ENCODE assay signal across 8 cellular contexts in the genomic region with DNA sequence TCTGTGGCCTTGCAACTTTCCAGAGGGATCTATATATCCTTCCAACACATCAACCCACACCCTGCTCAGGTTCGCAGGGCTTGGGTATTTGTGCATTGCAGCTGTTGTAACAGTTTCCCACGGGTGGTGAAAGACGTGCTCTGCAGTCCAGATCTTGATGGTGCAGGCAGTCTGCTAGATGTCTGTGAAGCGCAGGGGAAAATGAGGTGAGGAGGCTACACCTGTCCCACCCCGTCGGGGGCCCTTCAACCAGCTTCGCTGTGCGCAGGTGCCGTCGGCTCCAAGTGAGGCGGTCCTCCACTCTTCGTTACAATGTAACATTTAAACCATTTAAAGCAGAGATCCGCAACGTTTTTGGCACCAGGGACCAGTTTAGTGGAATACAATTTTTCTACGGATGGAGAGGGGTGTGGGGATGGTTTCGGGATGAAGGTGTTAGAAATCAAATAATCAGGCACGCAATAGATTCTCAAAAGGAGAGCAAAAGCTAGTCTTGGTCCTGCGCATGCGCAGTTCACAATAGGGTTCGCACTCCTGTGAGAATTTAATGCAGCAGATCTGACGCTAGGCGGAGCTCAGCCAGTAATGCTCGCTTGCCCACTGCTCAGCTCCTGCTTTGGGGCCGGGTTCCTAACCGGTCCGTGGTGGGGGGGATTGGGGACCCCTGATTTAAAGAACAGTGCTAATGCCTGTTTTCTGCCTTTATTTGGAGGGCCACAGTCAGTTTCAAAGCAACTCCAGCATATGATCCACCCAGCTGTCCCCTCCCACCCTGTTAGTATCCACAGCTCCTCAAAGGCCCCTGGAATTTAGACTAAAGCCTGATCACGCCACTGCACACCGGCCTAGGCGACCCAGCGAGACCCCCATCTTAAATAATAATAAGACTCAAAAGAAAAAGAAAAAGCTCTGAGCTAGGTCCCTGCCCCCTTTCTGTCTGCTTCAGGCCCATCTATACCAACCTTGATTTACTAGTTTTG.
DNase-seq lines count a peak whose midpoint lies in the region; FAIRE-seq lines count a peak whose summit lies in the region.

No MANE protein-coding gene starts in this region.

- H3K36me3 ChIP-seq in neuron (ENCODE audit: insufficient read depth, low read length), result no peaks in the 10 kb centered on the region
- no peaks in the 10 kb centered on the region for H3K36me3 ChIP-seq in stomach smooth muscle (ENCODE audit: control insufficient read depth in 2 of 2, insufficient read depth in 2 of 2, low read length in 2 of 2)

- H3K27ac ChIP-seq in stomach smooth muscle (ENCODE audit: low read length), result no peak overlapping the region

- H3K9me3 ChIP-seq in neuron (ENCODE audit: low read length) (no peaks in the 10 kb centered on the region), stomach smooth muscle (ENCODE audit: control insufficient read depth in 2 of 2, low read length in 2 of 2) (no peaks in the 10 kb centered on the region)

- in situ Hi-C loops in G401 (cut with HindIII; ENCODE audit: low sequenced_read_pairs), result no loop called here

- peak overlapping the region; percentile 16 to 52 for H3K9ac ChIP-seq in stomach smooth muscle (ENCODE audit: low read length in 2 of 2)

- peak overlapping the region; percentile 45 for H3K4me3 ChIP-seq in neuron (ENCODE audit: low read length)
- H3K4me3 ChIP-seq in stomach smooth muscle (ENCODE audit: low read length in 2 of 2), result peak overlapping the region; percentile 68 to 84

- FAIRE-seq in frontal cortex (lab: Jason Lieb, UNC), result no peak

- H3K27me3 ChIP-seq in neuron (ENCODE audit: insufficient read depth, low read length), result peaks cover 18% of the 10 kb centered on the region
- H3K27me3 ChIP-seq in stomach smooth muscle (ENCODE audit: control insufficient read depth in 1 of 2, insufficient read depth in 2 of 2, low read length in 2 of 2), result peaks cover 2 to 3% of the 10 kb centered on the region in 2 donors

- H2AFZ ChIP-seq in neuron (ENCODE audit: low read depth, low read length), result peak overlapping the region; percentile 84

- H3K4me1 ChIP-seq in neuron (ENCODE audit: insufficient read depth, low read length), result peaks cover 2% of the 10 kb centered on the region
- H3K4me1 ChIP-seq in stomach smooth muscle (ENCODE audit: control insufficient read depth, insufficient read depth, low read length), result peaks cover 5% of the 10 kb centered on the region

- DNase-seq in G401 (ENCODE audit: low spot score) (peak; percentile 82), HCEC 1CT (peak; percentile 79), M059J (ENCODE audit: low read depth) (peak; percentile 87), SHP77 treated with DMSO at 0.1 percent for 48 hours (lab: John Stamatoyannopoulos, UW) (peak; percentile 95), activated gamma-delta T cell treated with Interleukin-2 at 50 U/mL for 16 hours (peak; percentile 91), frontal cortex (ENCODE audit: low spot score in 2 of 2) (peak; percentile 66 to 76)
